ENCODE assay signal across 1 cellular context in genomic region chr10:124078028-124078427, GRCh38.
TF ChIP-seq lines count a peak whose summit lies in the region.

No MANE protein-coding gene starts in this region.

TF ChIP-seq in IMR-90, 13 proteins besides CTCF, POLR2A, EP300 and RAD21 (continued from another document):
- no peak for TF ChIP-seq MXI1 (IDR thresholded peaks at IDR 0.05; ENCODE audit: borderline replicate concordance, low read depth, low read length)
- no peak for TF ChIP-seq CEBPB (IDR thresholded peaks at IDR 0.05; ENCODE audit: low read depth, low read length)
- TF ChIP-seq RCOR1 (IDR thresholded peaks at IDR 0.05; ENCODE audit: insufficient replicate concordance, low read length) = no peak
